ENCODE assay signal across 14 cellular contexts in the genomic region with DNA sequence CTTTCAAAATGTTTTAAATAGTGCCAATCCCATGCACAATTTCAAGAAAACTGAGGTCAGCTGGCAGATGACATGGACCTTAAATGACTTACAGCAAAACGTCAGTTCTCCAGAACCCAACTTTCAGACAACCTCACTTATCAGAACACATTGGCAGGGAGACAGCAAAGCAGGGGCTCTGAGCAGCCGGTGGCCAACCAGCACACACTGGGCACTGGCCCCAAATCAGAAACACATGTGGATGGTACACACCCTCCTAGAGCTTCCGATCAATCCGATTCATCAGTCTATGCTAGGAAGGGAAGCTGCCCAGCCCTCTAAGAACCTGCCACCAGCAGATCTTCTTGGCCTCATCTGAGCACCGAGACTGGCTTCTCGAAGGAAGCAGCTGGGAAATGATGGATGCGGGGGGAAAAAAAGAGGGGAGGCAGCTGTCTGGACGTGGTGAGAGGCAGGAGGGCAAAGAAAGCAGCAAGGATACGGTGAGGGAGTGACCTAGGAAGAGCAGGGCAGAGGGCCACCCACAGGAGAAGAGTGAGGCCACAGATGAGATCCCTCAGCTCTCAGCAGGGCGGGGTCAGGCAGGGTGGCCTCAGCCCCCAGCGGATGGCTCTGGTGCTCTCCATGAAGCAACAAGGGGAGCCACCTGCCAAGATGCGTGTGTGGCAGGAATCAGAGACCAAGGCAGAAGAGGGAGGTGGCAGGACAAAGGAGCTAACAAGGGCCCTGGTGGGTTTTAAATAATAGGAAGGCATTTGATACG. TPM values are rescaled to one million over a fixed set of nuclear protein-coding genes. Genes with fewer than 3 reads are reported as not detected.
A peak's percentile ranks its signal among the peaks of the same experiment; 100 is the strongest.
DNase-seq lines count a peak whose midpoint lies in the region; ATAC-seq and TF ChIP-seq lines count a peak whose summit lies in the region.
"Had no signal": no experiment of that assay in that cellular context is flagged by ENCODE, and none has a peak within 500 bp of the region (broad histone marks: within the 10 kb centered on the region; RNA-seq: fewer than 3 reads in every experiment).

No MANE protein-coding gene starts in this region.

- TF ChIP-seq POLR2A in heart left ventricle (IDR thresholded peaks at IDR 0.05) (no peak), vagina (IDR thresholded peaks at IDR 0.05) (no peak)

- CTCF ChIA-PET in SK-N-SH (lab: Yijun Ruan, JAX) = interaction anchor here (0.8 to 1.5 kb wide), 2 partner anchors 21 to 54 kb away, joined by 3 to 7 read pairs; no protein-coding TSS in a partner anchor

- peaks cover 14% of the 10 kb centered on the region for H3K4me1 Mint-ChIP-seq in glutamatergic neuron (ENCODE audit: low read depth, unreplicated experiment)
- H3K4me1 Mint-ChIP-seq in stimulated activated naive B cell treated with anti-CD40 and anti-IgM and Interleukin-4, amounts not matched to agents 10 μg/mL and 1 μg/mL and 100 μg/mL, for 72 hours = peaks cover 47 to 71% of the 10 kb centered on the region in 2 donors

- H3K27ac Mint-ChIP-seq in glutamatergic neuron (ENCODE audit: unreplicated experiment) = peak overlapping the region; percentile 12
- peak overlapping the region; percentile 43 for H3K27ac Mint-ChIP-seq in stimulated activated naive B cell treated with anti-CD40 and anti-IgM and Interleukin-4, amounts not matched to agents 10 μg/mL and 1 μg/mL and 100 μg/mL, for 72 hours

- H3K9ac ChIP-seq in SK-N-SH = no peak overlapping the region

- H3K4me2 ChIP-seq in SK-N-SH = no peak overlapping the region

- POLR2A ChIA-PET in SK-N-SH (lab: Yijun Ruan, JAX) = interaction anchor here (1.5 kb wide), 1 partner anchor 34 kb away, joined by 5 read pairs; no protein-coding TSS in a partner anchor

- no peaks in the 10 kb centered on the region for H3K36me3 ChIP-seq in heart left ventricle
- H3K36me3 ChIP-seq in left ventricle myocardium inferior = no peaks in the 10 kb centered on the region
- H3K36me3 ChIP-seq in SK-N-SH (replicated peaks in 1 of 2; ENCODE audit: control insufficient read depth in 1 of 2, insufficient read depth in 2 of 2, low read length in 1 of 2) = peaks cover 0 to 4% of the 10 kb centered on the region in 2 experiments
- no peaks in the 10 kb centered on the region for H3K36me3 ChIP-seq in vagina
- H3K36me3 ChIP-seq: right lobe of liver had no signal

- H3K9me2 ChIP-seq in SK-N-SH = no peaks in the 10 kb centered on the region

- TF ChIP-seq CTCF in heart left ventricle (IDR thresholded peaks at IDR 0.05) (no peak), left ventricle myocardium inferior (IDR thresholded peaks at IDR 0.05; ENCODE audit: borderline replicate concordance) (no peak), SK-N-SH (IDR thresholded peaks at IDR 0.05) (no peak), glutamatergic neuron (IDR thresholded peaks at IDR 0.05; ENCODE audit: partially characterized antibody, unreplicated experiment) (no peak), vagina (IDR thresholded peaks at IDR 0.05) (no peak)

- peak overlapping the region; percentile 63 for H3K4me3 Mint-ChIP-seq in glutamatergic neuron (ENCODE audit: unreplicated experiment)
- H3K4me3 Mint-ChIP-seq in stimulated activated naive B cell treated with anti-CD40 and anti-IgM and Interleukin-4, amounts not matched to agents 10 μg/mL and 1 μg/mL and 100 μg/mL, for 72 hours = no peak overlapping the region

- 57 to 65% (median 61%) methylated on average over 13 of the region's 13 CpGs for WGBS in heart left ventricle, 4 donors
- 60% methylated on average over 12 of the region's 13 CpGs for WGBS in SK-N-SH (ENCODE audit: low lambda C conversion rate)

- H3F3A ChIP-seq in SK-N-SH (replicated peaks; ENCODE audit: insufficient read depth) = no peaks in the 10 kb centered on the region

- H3K79me2 ChIP-seq in SK-N-SH (ENCODE audit: insufficient read depth) = peaks cover 92% of the 10 kb centered on the region

- H4K20me1 ChIP-seq in SK-N-SH (ENCODE audit: insufficient read depth) = peaks cover 58% of the 10 kb centered on the region

- H3K9me3 Mint-ChIP-seq in glutamatergic neuron (ENCODE audit: unreplicated experiment) = peaks cover 4% of the 10 kb centered on the region
- peaks cover 0 to 2% of the 10 kb centered on the region in 2 donors for H3K9me3 Mint-ChIP-seq in stimulated activated naive B cell treated with anti-CD40 and anti-IgM and Interleukin-4, amounts not matched to agents 10 μg/mL and 1 μg/mL and 100 μg/mL, for 72 hours

- peak in 1 of 2 experiments; percentile 64; a peak in 1 of 4 replicates for TF ChIP-seq EP300 in SK-N-SH (IDR thresholded peaks at IDR 0.05; ENCODE audit: borderline replicate concordance in 1 of 2, low read depth in 1 of 2, low read length in 1 of 2)

- peak in 3 of 5 donors; percentile 31 to 43 (median 34) for DNase-seq in heart left ventricle
- DNase-seq in left ventricle myocardium inferior = no peak
- peak; percentile 90 for DNase-seq in SK-N-SH
- no peak for DNase-seq in glutamatergic neuron
- DNase-seq in stimulated activated naive B cell treated with anti-CD40 and anti-IgM and Interleukin-4, amounts not matched to agents 10 μg/mL and 1 μg/mL and 100 μg/mL, for 72 hours = no peak
- no peak for DNase-seq in hippocampal formation (lab: John Stamatoyannopoulos, UW)
- no peak for DNase-seq in activated effector memory CD4-positive, alpha-beta T cell treated with anti-CD3 and anti-CD28 coated beads, Interleukin-2, amount 50 U/mL, for 16 hours
- DNase-seq in vagina (ENCODE audit: extremely low spot score in 2 of 2) = no peak
- DNase-seq: activated CD4-positive, CD25-positive, alpha-beta regulatory T cell treated with anti-CD3 and anti-CD28 coated beads, Interleukin-2, amount 50 U/mL, for 72 hours; effector memory CD4-positive, alpha-beta T cell; stimulated activated CD4-positive, alpha-beta T cell treated with anti-CD3 and anti-CD28 coated beads, Interleukin-4, amount 100 ng/mL, for 4 hours; stimulated activated naive CD4-positive, alpha-beta T cell treated with Interleukin-2 at 50 U/mL for 16 hours; SW 1271 had no signal

- H3K9me3 ChIP-seq in heart left ventricle (peaks cover 0 to 19% (median 0%) of the 10 kb centered on the region in 12 donors), left ventricle myocardium inferior (replicated peaks) (peaks cover 17% of the 10 kb centered on the region), SK-N-SH (no peaks in the 10 kb centered on the region), vagina (no peaks in the 10 kb centered on the region)
- H3K9me3 ChIP-seq: right lobe of liver had no signal

- ATAC-seq in heart left ventricle = peak in 2 of 4 donors; percentile 39 to 80
- ATAC-seq in stimulated activated naive B cell treated with anti-CD40 and anti-IgM and Interleukin-4, amounts not matched to agents 10 μg/mL and 1 μg/mL and 100 μg/mL, for 72 hours (replicated peaks) = no peak

- H3K27me3 ChIP-seq in heart left ventricle (no peaks in the 10 kb centered on the region), left ventricle myocardium inferior (ENCODE audit: low read depth) (no peaks in the 10 kb centered on the region), SK-N-SH (ENCODE audit: insufficient read depth) (no peaks in the 10 kb centered on the region), vagina (no peaks in the 10 kb centered on the region)
- H3K27me3 ChIP-seq: right lobe of liver had no signal

- H2AFZ ChIP-seq in SK-N-SH (ENCODE audit: low read depth) = no peak overlapping the region

- no peak for TF ChIP-seq RAD21 in SK-N-SH (IDR thresholded peaks at IDR 0.05; ENCODE audit: low read length)

- no peaks in the 10 kb centered on the region for H3K27me3 Mint-ChIP-seq in glutamatergic neuron (ENCODE audit: unreplicated experiment)
- H3K27me3 Mint-ChIP-seq in stimulated activated naive B cell treated with anti-CD40 and anti-IgM and Interleukin-4, amounts not matched to agents 10 μg/mL and 1 μg/mL and 100 μg/mL, for 72 hours = no peaks in the 10 kb centered on the region

- H3K4me1 ChIP-seq in heart left ventricle (peaks cover 0 to 28% (median 11%) of the 10 kb centered on the region in 12 donors), left ventricle myocardium inferior (peaks cover 24% of the 10 kb centered on the region), SK-N-SH (ENCODE audit: control insufficient read depth in 1 of 2, insufficient read depth in 2 of 2, low read depth in 1 of 2, low read length in 1 of 2) (peaks cover 0 to 42% of the 10 kb centered on the region in 2 experiments; a peak in 1 of 4 replicates), vagina (peaks cover 18% of the 10 kb centered on the region)

- H3K36me3 Mint-ChIP-seq in glutamatergic neuron (ENCODE audit: unreplicated experiment) = peaks cover 4% of the 10 kb centered on the region
- peaks cover 9 to 10% of the 10 kb centered on the region in 2 donors for H3K36me3 Mint-ChIP-seq in stimulated activated naive B cell treated with anti-CD40 and anti-IgM and Interleukin-4, amounts not matched to agents 10 μg/mL and 1 μg/mL and 100 μg/mL, for 72 hours

- intact Hi-C loops in heart left ventricle (cut with DNase I) (no loop called here), left ventricle myocardium inferior (cut with micrococcal nuclease) (no loop called here), vagina (cut with DNase I) (no loop called here)

- H3K4me3 ChIP-seq in heart left ventricle = no peak overlapping the region
- no peak overlapping the region for H3K4me3 ChIP-seq in left ventricle myocardium inferior
- H3K4me3 ChIP-seq in SK-N-SH (ENCODE audit: low read depth in 2 of 2, low read length in 1 of 2) = no peak overlapping the region
- no peak overlapping the region for H3K4me3 ChIP-seq in vagina
- H3K4me3 ChIP-seq: right lobe of liver had no signal

- no peak overlapping the region for H3K27ac ChIP-seq in heart left ventricle
- H3K27ac ChIP-seq in left ventricle myocardium inferior (replicated peaks) = no peak overlapping the region
- H3K27ac ChIP-seq in SK-N-SH (ENCODE audit: low read depth in 2 of 2, low read length in 1 of 2) = peak overlapping the region in 1 of 2 experiments; percentile 86; a peak in 2 of 4 replicates
- H3K27ac ChIP-seq in vagina = no peak overlapping the region
- H3K27ac ChIP-seq: right lobe of liver had no signal

TF ChIP-seq in SK-N-SH, 30 proteins besides CTCF, POLR2A, EP300 and RAD21 (continues in another document):
- TF ChIP-seq GABPA (IDR thresholded peaks at IDR 0.05; ENCODE audit: low read depth) (no peak), PBX3 (IDR thresholded peaks at IDR 0.05) (no peak)

RNA-seq across cellular contexts. Expression of gene TAF4, which starts 32.9 kb away (rescaled TPM):
- total RNA-seq in heart left ventricle (10 to 100 TPM in 7 of 9 donors, 1 to 10 TPM in 2; 7.8 to 37.7 (median 11.4) TPM), left ventricle myocardium inferior (11.8 TPM), glutamatergic neuron (ENCODE audit: unreplicated experiment) (20.0 TPM), vagina (9.6 TPM)
- polyA plus RNA-seq in heart left ventricle (1 to 10 TPM; 4.5 to 6.1 TPM), SK-N-SH (2012; rRNA removed) (2.9 and 4.8 TPM in 2 replicates)
- polyA plus RNA-seq in SK-N-SH (2012; cell fraction: cytosol; rRNA removed) = 6.3 and 6.6 TPM in 2 replicates
- 17.4 and 27.1 TPM in 2 replicates for polyA plus RNA-seq in SK-N-SH (2012; cell fraction: nucleus; rRNA removed)

Comparison
In these comparisons a context has a peak if more than half of its experiments do, and no peak if none do; other contexts are left out.
1. DNase-seq: peak in heart left ventricle (3 of 5) and SK-N-SH (single experiment); none in left ventricle myocardium inferior (single experiment), glutamatergic neuron (single experiment), stimulated activated naive B cell treated with anti-CD40 and anti-IgM and Interleukin-4, amounts not matched to agents 10 μg/mL and 1 μg/mL and 100 μg/mL, for 72 hours (single experiment), hippocampal formation (0 of 2), activated effector memory CD4-positive, alpha-beta T cell treated with anti-CD3 and anti-CD28 coated beads, Interleukin-2, amount 50 U/mL, for 16 hours (single experiment) and vagina (0 of 2).